ENCODE assay signal across 8 cellular contexts in the genomic region with DNA sequence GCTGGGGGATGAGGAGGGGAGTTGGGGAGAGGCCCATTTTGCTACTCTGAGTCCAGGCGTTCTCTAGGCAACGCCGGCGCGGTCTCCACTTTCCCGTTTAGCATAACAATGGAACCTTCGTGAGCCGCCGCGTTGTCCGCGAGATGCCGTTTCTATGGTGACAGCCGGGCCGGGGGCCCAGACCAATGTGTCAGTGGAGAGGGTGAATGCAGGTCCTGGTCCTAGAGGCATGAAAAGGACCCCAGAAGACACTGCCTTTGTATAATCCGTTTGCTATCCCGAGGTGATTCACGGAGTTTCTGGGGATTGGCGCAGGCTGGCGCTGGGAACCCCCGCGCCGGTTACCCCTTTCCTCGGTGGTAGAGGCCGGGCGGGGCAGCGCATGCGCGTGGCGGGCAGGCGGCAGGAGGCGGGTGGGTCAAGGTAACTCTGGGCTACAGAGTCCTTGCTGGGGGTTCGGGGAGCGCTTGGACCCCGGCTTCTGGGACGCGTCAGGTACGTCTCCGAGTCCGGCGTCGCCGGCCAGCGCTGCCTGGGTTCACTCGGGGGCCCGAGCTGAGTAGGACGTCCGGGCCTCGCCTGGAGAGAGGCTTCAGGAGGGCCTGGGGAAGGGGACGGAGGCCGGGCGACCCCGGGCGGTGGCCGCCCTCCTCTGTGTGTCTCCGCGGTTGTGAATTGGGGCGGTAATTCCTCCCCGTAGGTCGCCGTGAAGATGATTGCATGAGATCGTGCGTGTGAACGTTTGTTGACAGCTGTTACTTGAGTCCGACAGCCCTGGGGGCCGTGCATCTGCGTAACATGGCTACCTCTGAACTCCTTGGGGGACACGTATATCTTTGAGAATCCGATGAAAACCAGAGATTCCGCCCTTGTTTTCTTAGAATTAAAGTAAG. TPM values are rescaled to one million over a fixed set of nuclear protein-coding genes. Genes with fewer than 3 reads are reported as not detected.
DNase-seq lines count a peak whose midpoint lies in the region; TF ChIP-seq lines count a peak whose summit lies in the region.

A gene (plus strand): TSS at position 383 of the 893 bp plus-strand sequence. CDS start 11,417 bp downstream, outside the sequence.
A gene (minus strand): TSS at position 137 of the 893 bp plus-strand sequence. CDS start 6,224 bp downstream, outside the sequence.

- no peaks in the 10 kb centered on the region for H3K27me3 ChIP-seq in neutrophil
- H3K27me3 ChIP-seq in subcutaneous abdominal adipose tissue (ENCODE audit: control insufficient read depth in 5 of 5, insufficient read depth in 4 of 5, low read length in 5 of 5): no peaks in the 10 kb centered on the region

- H3K9ac ChIP-seq in subcutaneous abdominal adipose tissue (ENCODE audit: low read length in 5 of 5): peak within 1 kb of the TSS; percentile 57 to 99 (median 97)

- H3K4me3 ChIP-seq in HFF-Myc (replicated peaks; ENCODE audit: low read depth, low read length) (peak within 1 kb of the TSS; percentile 91), neutrophil (ENCODE audit: low read depth in 1 of 2, low read length in 1 of 2) (peak within 1 kb of the TSS; percentile 78 to 95), subcutaneous abdominal adipose tissue (ENCODE audit: low read depth in 1 of 5, low read length in 5 of 5) (peak within 1 kb of the TSS; percentile 85 to 97 (median 93))

- H3K4me1 ChIP-seq in neutrophil (ENCODE audit: control insufficient read depth in 1 of 2, insufficient read depth in 1 of 2, low read depth in 1 of 2, low read length in 1 of 2) (peaks cover 13 to 17% of the 10 kb centered on the region in 2 experiments), subcutaneous abdominal adipose tissue (ENCODE audit: control insufficient read depth in 5 of 5, insufficient read depth in 5 of 5, low read length in 5 of 5) (peaks cover 0 to 22% (median 19%) of the 10 kb centered on the region in 5 donors)

- H3K9me3 ChIP-seq in neutrophil: no peaks in the 10 kb centered on the region
- H3K9me3 ChIP-seq in subcutaneous abdominal adipose tissue (ENCODE audit: control insufficient read depth in 5 of 5, low read length in 5 of 5): no peaks in the 10 kb centered on the region

- DNase-seq in GDM1 (lab: John Stamatoyannopoulos, UW) (peak; percentile 74), HFF-Myc (ENCODE audit: extremely low read depth, low read depth) (peak; percentile 57), NAMALWA (ENCODE audit: low spot score) (peak; percentile 88), SK-N-DZ (ENCODE audit: low spot score) (peak; percentile 85), germinal center (ENCODE audit: low spot score) (peak; percentile 96)
- peak; percentile 83 for DNase-seq in activated naive CD4-positive, alpha-beta T cell treated with anti-CD3 and anti-CD28 coated beads, Interleukin-2, amount 50 U/mL, for 16 hours

- H3K27ac ChIP-seq in neutrophil (peak within 1 kb of the TSS; percentile 86), subcutaneous abdominal adipose tissue (ENCODE audit: low read depth, low read length) (peak within 1 kb of the TSS; percentile 72)

- H3K36me3 ChIP-seq in neutrophil (no peaks in the 10 kb centered on the region), subcutaneous abdominal adipose tissue (ENCODE audit: control insufficient read depth in 5 of 5, insufficient read depth in 5 of 5, low read length in 5 of 5) (no peaks in the 10 kb centered on the region)

- no peak for TF ChIP-seq CTCF in HFF-Myc (IDR thresholded peaks at IDR 0.05; ENCODE audit: low read depth, low read length, missing control alignments)
- TF ChIP-seq CTCF in neutrophil (IDR thresholded peaks at IDR 0.05): peak; percentile 26

RNA-seq across cellular contexts. Expression of the first gene that starts in this region (rescaled TPM):
- polyA plus RNA-seq in SK-N-DZ (2014; cell fraction: cytosol; rRNA removed): 10.0 and 14.1 TPM in 2 replicates
- 12.8 and 19.8 TPM in 2 replicates for polyA plus RNA-seq in SK-N-DZ (2014; cell fraction: nucleus; rRNA removed)

RNA-seq across cellular contexts. Expression of the second gene that starts in this region (rescaled TPM):
- polyA plus RNA-seq in SK-N-DZ (2014; cell fraction: cytosol; rRNA removed): 4.5 and 7.7 TPM in 2 replicates
- polyA plus RNA-seq in SK-N-DZ (2014; cell fraction: nucleus; rRNA removed): 17.0 and 27.9 TPM in 2 replicates

Comparison
In these comparisons a context has a peak if more than half of its experiments do, and no peak if none do; other contexts are left out.
1. Peak in every context shown above with its lines: DNase-seq, H3K4me3 ChIP-seq and H3K27ac ChIP-seq.